ENCODE assay signal across 1 cellular context in genomic region chr10:78038105-78038504, GRCh38.
TF ChIP-seq lines count a peak whose summit lies in the region.

No MANE protein-coding gene starts in this region.

TF ChIP-seq in H1, 55 proteins besides CTCF, POLR2A, EP300 and RAD21:
- TF ChIP-seq NANOG (IDR thresholded peaks at IDR 0.05; ENCODE audit: insufficient read depth, low read depth, low read length, poor library complexity, severe bottlenecking) = no peak
- no peak for TF ChIP-seq RBBP5 (IDR thresholded peaks at IDR 0.05; ENCODE audit: borderline replicate concordance, low read depth, low read length)
- no peak for TF ChIP-seq RXRA (IDR thresholded peaks at IDR 0.05; ENCODE audit: insufficient read depth, low read depth, low read length)
- TF ChIP-seq ZNF274 (IDR thresholded peaks at IDR 0.05; ENCODE audit: borderline replicate concordance, extremely low read depth, low read length) = no peak
- TF ChIP-seq SRF (IDR thresholded peaks at IDR 0.05; ENCODE audit: low read depth, low read length) = no peak
- TF ChIP-seq BRCA1 (IDR thresholded peaks at IDR 0.05; ENCODE audit: low read depth, low read length) = no peak
- no peak for TF ChIP-seq PHF8 (conservative IDR thresholded peaks at IDR 0.05; ENCODE audit: low read depth, low read length)
- TF ChIP-seq SIX5 (IDR thresholded peaks at IDR 0.05; ENCODE audit: low read depth, low read length) = no peak
- no peak for TF ChIP-seq CHD1 (IDR thresholded peaks at IDR 0.05; ENCODE audit: low read depth, low read length)
- no peak for TF ChIP-seq KDM5A (IDR thresholded peaks at IDR 0.05; ENCODE audit: low read length)
- TF ChIP-seq TEAD4 (IDR thresholded peaks at IDR 0.05; ENCODE audit: low read depth, low read length) = no peak
- TF ChIP-seq CTBP2 (IDR thresholded peaks at IDR 0.05; ENCODE audit: borderline replicate concordance, insufficient read depth, insufficient read length, low read length) = no peak
- no peak for TF ChIP-seq TAF7 (optimal IDR thresholded peaks at IDR 0.05; ENCODE audit: borderline replicate concordance, low read depth, low read length)
- no peak for TF ChIP-seq MAFK (IDR thresholded peaks at IDR 0.05; ENCODE audit: low read depth, low read length)
- TF ChIP-seq YY1 (IDR thresholded peaks at IDR 0.05; ENCODE audit: low read depth, low read length) = no peak
- TF ChIP-seq BCL11A (IDR thresholded peaks at IDR 0.05; ENCODE audit: low read depth in 2 of 2, low read length in 2 of 2) = no peak
- no peak for TF ChIP-seq HDAC2 (IDR thresholded peaks at IDR 0.05; ENCODE audit: borderline replicate concordance in 1 of 2, low read depth in 2 of 2, low read length in 2 of 2)
- TF ChIP-seq NRF1 (IDR thresholded peaks at IDR 0.05; ENCODE audit: low read depth, low read length) = no peak
- no peak for TF ChIP-seq POLR2AphosphoS5 (IDR thresholded peaks at IDR 0.05; ENCODE audit: low read depth, low read length)
- no peak for TF ChIP-seq SIRT6 (IDR thresholded peaks at IDR 0.05; ENCODE audit: low read length)
